11 cellular contexts compared by ENCODE assay signal in genomic region chr11:61149624-61150615, GRCh38. TPM values are rescaled to one million over a fixed set of nuclear protein-coding genes. Genes with fewer than 3 reads are reported as not detected.
DNase-seq lines count a peak whose midpoint lies in the region; ATAC-seq and TF ChIP-seq lines count a peak whose summit lies in the region.
"Had no signal": no experiment of that assay in that cellular context is flagged by ENCODE, and none has a peak within 500 bp of the region (broad histone marks: within the 10 kb centered on the region; RNA-seq: fewer than 3 reads in every experiment).

No MANE protein-coding gene starts in this region.

- intact Hi-C loops in tibial artery (cut with DNase I; ENCODE audit: low total_unique reads): no loop called here

- TF ChIP-seq CTCF in cardiac fibroblast (IDR thresholded peaks at IDR 0.05; ENCODE audit: low read depth, low read length) (no peak), tibial artery (IDR thresholded peaks at IDR 0.05) (no peak), GM10266 (IDR thresholded peaks at IDR 0.05; ENCODE audit: control insufficient read depth, insufficient read depth, low read depth, missing control alignments) (no peak)

- peak overlapping the region; percentile 78 to 84 for H3K27ac ChIP-seq in tibial artery

- no peaks in the 10 kb centered on the region for H3K9me3 ChIP-seq in tibial artery

- no peak overlapping the region for H3K4me3 ChIP-seq in cardiac fibroblast (replicated peaks in 1 of 2; ENCODE audit: low read depth in 2 of 2, low read length in 2 of 2)
- H3K4me3 ChIP-seq in tibial artery: no peak overlapping the region

- no peaks in the 10 kb centered on the region for H3K27me3 ChIP-seq in tibial artery

- H3K4me1 ChIP-seq in tibial artery: peaks cover 0 to 74% (median 57%) of the 10 kb centered on the region in 4 donors

- DNase-seq in NCI-H510A treated with DMSO at 0.1 percent for 48 hours (lab: John Stamatoyannopoulos, UW): peak; percentile 30
- no peak for DNase-seq in NCI-H510A (lab: John Stamatoyannopoulos, UW)
- peak; percentile 33 to 38 for DNase-seq in cardiac fibroblast (ENCODE audit: low read depth in 2 of 2)
- DNase-seq in lung microvascular endothelial cell (ENCODE audit: low read depth in 2 of 2): peak; percentile 20 to 67
- DNase-seq in tibial artery: no peak
- DNase-seq in GM10266 (ENCODE audit: extremely low spot score): no peak
- DNase-seq: activated CD4-positive, alpha-beta T cell treated with anti-CD3 and anti-CD28 coated beads for 1 hour; stimulated activated CD4-positive, alpha-beta T cell treated with anti-CD3 and anti-CD28 coated beads, Interleukin-1b, Interleukin-23, amount 100 ng/mL, for 48 hours had no signal

- peaks cover 0 to 6% (median 5%) of the 10 kb centered on the region in 3 donors for H3K36me3 ChIP-seq in tibial artery

- ATAC-seq in GM19035 (IDR thresholded peaks at IDR 0.05; ENCODE audit: unreplicated experiment) (no peak), GM21390 (IDR thresholded peaks at IDR 0.05; ENCODE audit: unreplicated experiment) (no peak)

RNA-seq across cellular contexts. Expression of gene VPS37C, which starts 11.3 kb away (rescaled TPM):
- total RNA-seq in lung microvascular endothelial cell: 4.4 and 6.2 TPM in 2 replicates

RNA-seq across cellular contexts. Expression of gene CD5, which starts 47.6 kb away (rescaled TPM):
- not detected in 2 replicates for total RNA-seq in lung microvascular endothelial cell
- total RNA-seq: A172 had no signal

RNA-seq across cellular contexts. Expression of gene PGA3, which starts 53.4 kb away (rescaled TPM):
- not detected in 2 replicates for total RNA-seq in lung microvascular endothelial cell
- total RNA-seq: A172 had no signal

Comparison
In these comparisons a context has a peak if more than half of its experiments do, and no peak if none do; other contexts are left out.
1. DNase-seq: peak in NCI-H510A treated with DMSO at 0.1 percent for 48 hours (single experiment), cardiac fibroblast (2 of 2) and lung microvascular endothelial cell (2 of 2); none in NCI-H510A (single experiment), tibial artery (0 of 2) and GM10266 (single experiment).